In genomic region chr19:36547001-36547732, GRCh38 we compare ENCODE assay signal across 1 cellular context.
TF ChIP-seq lines count a peak whose summit lies in the region.

No MANE protein-coding gene starts in this region.

TF ChIP-seq in HEK293, 187 proteins besides CTCF, POLR2A, EP300 and RAD21 (continued from another document and continues in another):
- TF ChIP-seq ZNF449 (tag by site-specific recombination; IDR thresholded peaks at IDR 0.05) = peak; percentile 22; the same call in 1 of the 2 replicates
- no peak for TF ChIP-seq GFI1B (tag by site-specific recombination; IDR thresholded peaks at IDR 0.05)
- TF ChIP-seq ATF2 (tag by site-specific recombination; IDR thresholded peaks at IDR 0.05; ENCODE audit: low read depth) = no peak
- no peak for TF ChIP-seq ZNF266 (tag by site-specific recombination; IDR thresholded peaks at IDR 0.05; ENCODE audit: low read depth)
- no peak for TF ChIP-seq SP2 (tag by site-specific recombination; IDR thresholded peaks at IDR 0.05)
- TF ChIP-seq YY2 (tag by site-specific recombination; IDR thresholded peaks at IDR 0.05) = no peak
- TF ChIP-seq ZFHX2 (tag by site-specific recombination; conservative IDR thresholded peaks at IDR 0.05) = no peak
- no peak for TF ChIP-seq ZNF623 (tag by site-specific recombination; IDR thresholded peaks at IDR 0.05)
- TF ChIP-seq ZNF211 (tag by site-specific recombination; IDR thresholded peaks at IDR 0.05; ENCODE audit: low read depth) = no peak
- no peak for TF ChIP-seq SCRT1 (tag by site-specific recombination; IDR thresholded peaks at IDR 0.05; ENCODE audit: borderline replicate concordance)
- peak; percentile 69 for TF ChIP-seq ZNF549 (tag by site-specific recombination; IDR thresholded peaks at IDR 0.05)
- no peak for TF ChIP-seq ZBTB11 (tag by site-specific recombination; conservative IDR thresholded peaks at IDR 0.05; ENCODE audit: low read depth)
- TF ChIP-seq ELK4 (IDR thresholded peaks at IDR 0.05; ENCODE audit: borderline replicate concordance, low read depth, low read length) = no peak
- TF ChIP-seq WT1 (tag by site-specific recombination; IDR thresholded peaks at IDR 0.05) = no peak
- TF ChIP-seq ZBTB26 (tag by site-specific recombination; optimal IDR thresholded peaks at IDR 0.05) = no peak
- no peak for TF ChIP-seq REST (tag by site-specific recombination; IDR thresholded peaks at IDR 0.05)
- TF ChIP-seq ZSCAN16 (tag by site-specific recombination; IDR thresholded peaks at IDR 0.05) = no peak
- no peak for TF ChIP-seq ZNF707 (tag by site-specific recombination; IDR thresholded peaks at IDR 0.05)
- TF ChIP-seq ZNF518A (tag by site-specific recombination; conservative IDR thresholded peaks at IDR 0.05; ENCODE audit: low read depth) = peak; percentile 79
- TF ChIP-seq KLF16 (tag by site-specific recombination; IDR thresholded peaks at IDR 0.05) = no peak
- TF ChIP-seq ZNF529 (tag by site-specific recombination; IDR thresholded peaks at IDR 0.05; ENCODE audit: insufficient replicate concordance) = peak; percentile 71
- 0 out of 2 replicates have a peak, but pooled peaks have one; percentile 46 for TF ChIP-seq ZNF302 (tag by site-specific recombination; IDR thresholded peaks at IDR 0.05; ENCODE audit: low read depth)
- TF ChIP-seq ZNF121 (tag by site-specific recombination; IDR thresholded peaks at IDR 0.05) = no peak
- no peak for TF ChIP-seq ZSCAN5A (tag by site-specific recombination; IDR thresholded peaks at IDR 0.05)
- no peak for TF ChIP-seq GLI2 (tag by site-specific recombination; IDR thresholded peaks at IDR 0.05; ENCODE audit: borderline replicate concordance, low read depth)
- no peak for TF ChIP-seq ZNF555 (tag by site-specific recombination; conservative IDR thresholded peaks at IDR 0.05)
- no peak for TF ChIP-seq ZNF19 (tag by site-specific recombination; IDR thresholded peaks at IDR 0.05; ENCODE audit: low read depth)
- no peak for TF ChIP-seq HOXA7 (CRISPR knock-in tag; IDR thresholded peaks at IDR 0.05; ENCODE audit: borderline replicate concordance)
- TF ChIP-seq ZNF639 (tag by site-specific recombination; IDR thresholded peaks at IDR 0.05) = 0 out of 2 replicates have a peak, but pooled peaks have one; percentile 39
- TF ChIP-seq ZNF140 (tag by site-specific recombination; IDR thresholded peaks at IDR 0.05) = no peak
- no peak for TF ChIP-seq KLF9 (tag by site-specific recombination; IDR thresholded peaks at IDR 0.05; ENCODE audit: low read depth)
- no peak for TF ChIP-seq ZNF664 (tag by site-specific recombination; IDR thresholded peaks at IDR 0.05)
- TF ChIP-seq OVOL3 (tag by site-specific recombination; IDR thresholded peaks at IDR 0.05) = no peak
- peak; percentile 68; the same call in 1 of the 2 replicates for TF ChIP-seq KLF8 (tag by site-specific recombination; IDR thresholded peaks at IDR 0.05)
- no peak for TF ChIP-seq HOXC10 (CRISPR knock-in tag; IDR thresholded peaks at IDR 0.05)
- TF ChIP-seq ZNF404 (tag by site-specific recombination; IDR thresholded peaks at IDR 0.05) = no peak
